In genomic region chr11:65417702-65418430, GRCh38 we compare ENCODE assay signal across 8 cellular contexts.
DNase-seq lines count a peak whose midpoint lies in the region; ATAC-seq lines count a peak whose summit lies in the region.

No MANE protein-coding gene starts in this region.

- DNase-seq in stimulated activated CD4-positive, alpha-beta T cell treated with anti-CD3 and anti-CD28 coated beads, Interleukin-1b, Interleukin-23, amount 100 ng/mL, for 48 hours: peak; percentile 40
- no peak for DNase-seq in stimulated activated CD4-positive, alpha-beta T cell treated with anti-CD3 and anti-CD28 coated beads, Interleukin-2, amount 100 ng/mL, for 48 hours
- DNase-seq in activated effector memory CD4-positive, alpha-beta T cell treated with Interleukin-2 at 50 U/mL for 16 hours: peak; percentile 28
- DNase-seq in glomerular visceral epithelial cell (ENCODE audit: extremely low spot score) (peak; percentile 40), pons (ENCODE audit: low spot score) (peak; percentile 15), kidney glomerular epithelial cell (lab: John Stamatoyannopoulos, UW) (no peak), amniotic stem cell (lab: John Stamatoyannopoulos, UW) (no peak)

- ATAC-seq in HG02973 (IDR thresholded peaks at IDR 0.05; ENCODE audit: unreplicated experiment): no peak

Comparison
In these comparisons a context has a peak if more than half of its experiments do, and no peak if none do; other contexts are left out.
1. DNase-seq: peak in stimulated activated CD4-positive, alpha-beta T cell treated with anti-CD3 and anti-CD28 coated beads, Interleukin-1b, Interleukin-23, amount 100 ng/mL, for 48 hours (single experiment), activated effector memory CD4-positive, alpha-beta T cell treated with Interleukin-2 at 50 U/mL for 16 hours (single experiment), glomerular visceral epithelial cell (single experiment) and pons (single experiment); none in stimulated activated CD4-positive, alpha-beta T cell treated with anti-CD3 and anti-CD28 coated beads, Interleukin-2, amount 100 ng/mL, for 48 hours (0 of 2), kidney glomerular epithelial cell (single experiment) and amniotic stem cell (single experiment).